Comparison of ENCODE assay signal across 8 cellular contexts in the genomic region with DNA sequence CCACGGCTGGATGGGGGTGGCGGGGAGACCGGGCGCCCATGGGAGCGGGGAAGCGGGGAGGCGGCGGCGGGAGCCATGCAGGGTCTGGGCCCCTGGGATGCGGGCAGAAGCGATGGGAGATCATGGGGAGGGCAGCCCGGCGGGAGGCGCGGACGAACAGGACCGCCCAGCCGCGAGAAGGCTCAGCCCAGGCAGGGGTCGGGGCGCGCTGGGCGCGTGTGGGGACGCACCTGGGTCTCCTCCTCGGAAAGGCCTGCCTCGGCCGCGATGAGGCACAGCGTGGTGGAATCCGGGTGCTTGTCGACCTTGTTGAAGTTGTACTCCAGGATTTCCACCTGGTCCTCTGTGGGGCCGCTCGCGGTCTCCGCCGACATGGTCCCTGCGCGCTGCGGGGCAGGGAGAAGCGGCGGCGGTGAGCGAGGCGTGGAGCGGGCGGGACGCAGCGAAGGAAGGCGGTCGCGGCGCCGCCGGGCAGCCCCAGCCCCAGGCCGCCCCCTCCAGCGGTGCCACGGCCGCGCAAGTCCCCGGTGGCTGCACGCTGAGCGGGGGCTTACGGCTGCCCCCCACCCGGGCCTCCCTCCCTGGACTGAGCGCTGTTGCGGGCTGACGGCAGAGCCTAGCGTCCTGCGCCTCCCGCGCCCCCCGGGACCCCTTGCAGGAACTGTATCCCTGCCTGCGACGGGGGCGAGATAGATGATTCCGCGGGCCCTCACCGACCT. TPM values are rescaled to one million over a fixed set of nuclear protein-coding genes. Genes with fewer than 3 reads are reported as not detected.
DNase-seq lines count a peak whose midpoint lies in the region; ATAC-seq lines count a peak whose summit lies in the region.

No MANE protein-coding gene starts in this region.

- peaks cover 51% of the 10 kb centered on the region for H3K4me1 Mint-ChIP-seq in activated naive CD4-positive, alpha-beta T cell treated with anti-CD3 and anti-CD28 coated beads, Interleukin-2, amount 50 U/mL, for 24 hours

- H3K9me3 Mint-ChIP-seq in activated naive CD4-positive, alpha-beta T cell treated with anti-CD3 and anti-CD28 coated beads, Interleukin-2, amount 50 U/mL, for 24 hours: no peaks in the 10 kb centered on the region

- peak; percentile 21 for ATAC-seq in HG02798 (IDR thresholded peaks at IDR 0.05; ENCODE audit: poor library complexity, unreplicated experiment)
- ATAC-seq in left ventricle myocardium superior: peak; percentile 76
- ATAC-seq in HG03378 (IDR thresholded peaks at IDR 0.05; ENCODE audit: unreplicated experiment): no peak

- H3K27ac Mint-ChIP-seq in activated naive CD4-positive, alpha-beta T cell treated with anti-CD3 and anti-CD28 coated beads, Interleukin-2, amount 50 U/mL, for 24 hours: no peak overlapping the region

- no peaks in the 10 kb centered on the region for H3K36me3 Mint-ChIP-seq in activated naive CD4-positive, alpha-beta T cell treated with anti-CD3 and anti-CD28 coated beads, Interleukin-2, amount 50 U/mL, for 24 hours

- intact Hi-C loops in left ventricle myocardium superior (cut with micrococcal nuclease): no loop called here

- peaks cover 20% of the 10 kb centered on the region for H3K27me3 Mint-ChIP-seq in activated naive CD4-positive, alpha-beta T cell treated with anti-CD3 and anti-CD28 coated beads, Interleukin-2, amount 50 U/mL, for 24 hours

- peak overlapping the region; percentile 90 for H3K4me3 Mint-ChIP-seq in activated naive CD4-positive, alpha-beta T cell treated with anti-CD3 and anti-CD28 coated beads, Interleukin-2, amount 50 U/mL, for 24 hours

- DNase-seq in AG08396 (ENCODE audit: low spot score): peak; percentile 57
- DNase-seq in left ventricle myocardium superior: peak; percentile 36
- DNase-seq in retina: peak; percentile 63
- no peak for DNase-seq in putamen (ENCODE audit: low spot score)
- no peak for DNase-seq in amniotic stem cell (lab: John Stamatoyannopoulos, UW)

RNA-seq across cellular contexts. Expression of gene HOPX, which starts 25.3 kb away (rescaled TPM):
- 64.8 TPM for total RNA-seq in left ventricle myocardium superior

Comparison
In these comparisons a context has a peak if more than half of its experiments do, and no peak if none do; other contexts are left out.
1. DNase-seq: peak in AG08396 (single experiment), left ventricle myocardium superior (single experiment) and retina (single experiment); none in putamen (single experiment) and amniotic stem cell (single experiment).